Comparison of ENCODE assay signal across 3 cellular contexts in the genomic region with DNA sequence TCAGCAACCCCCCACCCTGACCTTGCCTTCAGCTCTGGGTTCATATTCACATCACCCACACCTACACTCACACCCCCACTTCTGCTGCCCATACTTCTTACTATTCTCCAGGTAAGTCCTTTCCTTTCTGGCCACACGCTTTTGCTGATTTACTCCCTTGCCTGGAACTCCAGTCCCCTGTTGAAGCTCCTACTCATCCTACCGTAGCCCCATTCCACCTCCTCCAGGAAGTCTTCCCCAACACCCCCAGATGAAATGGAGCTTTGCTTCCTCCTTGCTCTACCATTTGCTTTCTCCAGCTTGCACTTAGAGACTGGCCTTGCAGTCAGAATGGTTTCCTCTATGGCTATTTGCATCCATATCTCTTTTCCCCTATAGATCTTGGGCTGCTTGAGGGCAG.
"Had no signal": no experiment of that assay in that cellular context is flagged by ENCODE, and none has a peak within 500 bp of the region (broad histone marks: within the 10 kb centered on the region; RNA-seq: fewer than 3 reads in every experiment).

No MANE protein-coding gene starts in this region.

- H3K4me3 ChIP-seq: GM12878 had no signal

- ATAC-seq: GM12878 had no signal

- DNase-seq: GDM1, GF-D8 had no signal
